In the genomic region with DNA sequence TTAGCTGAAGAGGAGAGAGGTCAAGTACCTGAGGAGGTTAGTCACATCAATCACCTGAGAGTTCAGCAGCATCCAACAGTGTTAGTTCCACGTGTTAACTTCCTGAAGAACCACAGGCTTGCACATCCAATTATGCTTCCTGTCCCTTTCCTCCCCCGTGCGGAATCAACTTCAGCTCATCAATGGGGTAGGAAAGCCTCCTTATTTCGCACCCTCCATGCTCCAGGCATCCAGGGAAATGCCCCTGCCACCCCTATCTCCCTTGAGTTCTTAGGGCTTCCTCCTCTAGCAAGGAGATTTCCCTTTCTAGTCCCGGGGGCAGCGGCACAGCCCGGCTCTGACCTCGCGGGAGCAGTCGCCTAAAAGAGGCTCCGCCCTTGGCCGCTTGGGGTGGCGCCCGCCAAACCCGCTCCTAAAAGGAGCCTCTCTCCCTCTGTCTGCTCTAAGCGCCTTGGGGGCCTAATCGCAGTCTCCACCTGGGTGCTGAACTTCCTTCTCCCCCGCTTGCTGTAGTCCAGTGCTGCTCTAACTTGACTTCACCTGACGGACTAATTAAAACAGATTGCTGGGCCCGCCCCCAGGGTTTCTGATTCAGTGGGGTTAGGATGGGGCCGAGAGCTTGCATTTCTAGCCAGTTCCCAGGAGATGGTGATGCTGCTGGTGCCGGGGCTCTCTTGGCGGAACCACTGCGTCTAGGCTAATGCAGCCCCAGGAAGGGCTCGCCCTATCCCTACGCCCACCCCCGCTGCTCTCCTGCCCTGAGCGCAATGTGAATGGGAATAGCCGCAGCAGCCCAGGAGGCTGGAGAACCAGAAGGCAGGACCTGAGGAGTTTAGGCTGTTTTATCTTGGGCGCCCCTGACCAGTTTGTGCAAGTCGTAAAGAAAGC, we compare ENCODE assay signal across 8 cellular contexts. TPM values are rescaled to one million over a fixed set of nuclear protein-coding genes. Genes with fewer than 3 reads are reported as not detected.
A peak's percentile ranks its signal among the peaks of the same experiment; 100 is the strongest.
DNase-seq lines count a peak whose midpoint lies in the region; TF ChIP-seq lines count a peak whose summit lies in the region.

No MANE protein-coding gene starts in this region.

- H3K36me3 Mint-ChIP-seq in activated naive CD4-positive, alpha-beta T cell treated with anti-CD3 and anti-CD28 coated beads for 36 hours (ENCODE audit: low read depth): peaks cover 7% of the 10 kb centered on the region

- no peak overlapping the region for H3K27ac Mint-ChIP-seq in activated naive CD4-positive, alpha-beta T cell treated with anti-CD3 and anti-CD28 coated beads for 36 hours

- peak overlapping the region; percentile 53 for H3K4me3 Mint-ChIP-seq in activated naive CD4-positive, alpha-beta T cell treated with anti-CD3 and anti-CD28 coated beads for 36 hours

- no peaks in the 10 kb centered on the region for H3K9me3 ChIP-seq in parathyroid adenoma (ENCODE audit: control insufficient read depth, low read length)

- no peak for TF ChIP-seq CTCF in WI38 (IDR thresholded peaks at IDR 0.05; ENCODE audit: low read depth, low read length)
- no peak for TF ChIP-seq CTCF in fibroblast of mammary gland (conservative IDR thresholded peaks at IDR 0.05; ENCODE audit: control insufficient read depth, insufficient read depth, low read depth, low read length)
- no peak for TF ChIP-seq CTCF in parathyroid adenoma (IDR thresholded peaks at IDR 0.05)

- H3K9me3 Mint-ChIP-seq in activated naive CD4-positive, alpha-beta T cell treated with anti-CD3 and anti-CD28 coated beads for 36 hours: no peaks in the 10 kb centered on the region

- H3K36me3 ChIP-seq in parathyroid adenoma (ENCODE audit: control insufficient read depth, insufficient read depth, low read length): no peaks in the 10 kb centered on the region

- intact Hi-C loops in activated naive CD4-positive, alpha-beta T cell treated with anti-CD3 and anti-CD28 coated beads for 36 hours (cut with micrococcal nuclease): loop anchor here (5.0 kb wide), 1 partner anchor 866 kb away; no protein-coding TSS in a partner anchor

- peak overlapping the region; percentile 96 for H2AFZ ChIP-seq in parathyroid adenoma

- no peaks in the 10 kb centered on the region for H3K79me2 ChIP-seq in parathyroid adenoma

- CTCF ChIA-PET in activated naive CD4-positive, alpha-beta T cell treated with anti-CD3 and anti-CD28 coated beads for 36 hours (lab: Charles Lee): interaction anchor here (0.9 to 1.1 kb wide), 2 partner anchors 12 to 196 kb away, joined by 3 read pairs; no protein-coding TSS in a partner anchor

- H3K27me3 ChIP-seq in parathyroid adenoma (ENCODE audit: control insufficient read depth, insufficient read depth, low read length): no peaks in the 10 kb centered on the region

- H3K4me1 ChIP-seq in parathyroid adenoma: peaks cover 15% of the 10 kb centered on the region

- H3K4me3 ChIP-seq in Jurkat, Clone E6-1 (ENCODE audit: low read length): peak overlapping the region; percentile 75
- H3K4me3 ChIP-seq in WI38 (ENCODE audit: low read depth, low read length) (peak overlapping the region; percentile 49), fibroblast of mammary gland (ENCODE audit: control insufficient read depth, low read depth, low read length) (peak overlapping the region; percentile 53), parathyroid adenoma (ENCODE audit: low read depth, low read length) (no peak overlapping the region)

- DNase-seq in activated naive CD4-positive, alpha-beta T cell treated with anti-CD3 and anti-CD28 coated beads for 36 hours: peak; percentile 59
- no peak for DNase-seq in activated naive CD4-positive, alpha-beta T cell treated with Interleukin-2 at 50 U/mL for 16 hours
- peak; percentile 53 for DNase-seq in Jurkat, Clone E6-1 (ENCODE audit: low read depth, low spot score)
- DNase-seq in fibroblast of mammary gland (ENCODE audit: low read depth): peak; percentile 37
- DNase-seq in dermis blood vessel endothelial cell: no peak
- DNase-seq in mesenteric fat pad (ENCODE audit: low spot score): no peak

- no peaks in the 10 kb centered on the region for H3K27me3 Mint-ChIP-seq in activated naive CD4-positive, alpha-beta T cell treated with anti-CD3 and anti-CD28 coated beads for 36 hours (ENCODE audit: low read depth)

- peaks cover 59% of the 10 kb centered on the region for H3K4me1 Mint-ChIP-seq in activated naive CD4-positive, alpha-beta T cell treated with anti-CD3 and anti-CD28 coated beads for 36 hours (ENCODE audit: low read depth)

- peak overlapping the region; percentile 5 for H3K4me2 ChIP-seq in parathyroid adenoma (ENCODE audit: low read length)

- no peak overlapping the region for H3K27ac ChIP-seq in parathyroid adenoma

- no peak overlapping the region for H3K9ac ChIP-seq in parathyroid adenoma

RNA-seq across cellular contexts. Expression of gene TET3, which starts 3.4 kb away (rescaled TPM):
- total RNA-seq in activated naive CD4-positive, alpha-beta T cell treated with anti-CD3 and anti-CD28 coated beads for 36 hours: 10 to 100 TPM; 14.4 to 15.2 TPM
- polyA plus RNA-seq in Jurkat, Clone E6-1 (2012; ENCODE audit: insufficient read depth, insufficient read length): 7.7 TPM
- 7.0 and 8.7 TPM in 2 replicates for total RNA-seq in dermis blood vessel endothelial cell
- total RNA-seq in mesenteric fat pad: 12.0 TPM

RNA-seq across cellular contexts. Expression of gene DGUOK, which starts 54.6 kb away (rescaled TPM):
- 100 to 1,000 TPM; 112 to 115 TPM for total RNA-seq in activated naive CD4-positive, alpha-beta T cell treated with anti-CD3 and anti-CD28 coated beads for 36 hours
- 166 TPM for polyA plus RNA-seq in Jurkat, Clone E6-1 (2012; ENCODE audit: insufficient read depth, insufficient read length)
- total RNA-seq in dermis blood vessel endothelial cell: 36.4 and 44.9 TPM in 2 replicates
- total RNA-seq in mesenteric fat pad: 44.2 TPM

Comparison
In these comparisons a context has a peak if more than half of its experiments do, and no peak if none do; other contexts are left out.
1. DNase-seq: peak in activated naive CD4-positive, alpha-beta T cell treated with anti-CD3 and anti-CD28 coated beads for 36 hours (single experiment), Jurkat, Clone E6-1 (single experiment) and fibroblast of mammary gland (single experiment); none in activated naive CD4-positive, alpha-beta T cell treated with Interleukin-2 at 50 U/mL for 16 hours (single experiment), dermis blood vessel endothelial cell (single experiment) and mesenteric fat pad (single experiment).